27 cellular contexts compared by ENCODE assay signal in the genomic region with DNA sequence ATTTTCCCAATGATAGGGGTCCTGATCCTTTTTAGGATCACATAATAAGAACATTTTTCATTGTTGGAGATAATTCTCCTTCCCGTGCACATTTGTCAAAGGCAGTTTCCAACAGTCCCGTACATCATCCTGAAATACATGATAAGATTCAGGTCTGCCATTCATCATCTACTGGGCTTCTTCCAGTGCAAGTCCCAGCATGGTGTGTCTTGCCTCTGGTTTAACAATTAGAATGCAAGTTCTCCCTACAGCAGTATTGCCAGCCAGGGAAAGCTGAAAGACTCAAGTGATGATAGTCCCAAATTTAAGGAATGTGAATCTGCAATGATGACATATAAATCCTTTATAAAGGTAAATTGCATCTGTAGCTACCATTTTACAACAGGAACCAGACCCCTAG.
"Had no signal": no experiment of that assay in that cellular context is flagged by ENCODE, and none has a peak within 500 bp of the region (broad histone marks: within the 10 kb centered on the region; RNA-seq: fewer than 3 reads in every experiment).

No MANE protein-coding gene starts in this region.

- H3K4me3 ChIP-seq: esophagus squamous epithelium had no signal

- H3K36me3 ChIP-seq: brain microvascular endothelial cell, esophagus squamous epithelium had no signal

- H3K9me3 ChIP-seq: esophagus squamous epithelium had no signal

- ATAC-seq: activated T-cell treated with anti-CD3 and anti-CD28 coated beads, Interleukin-2, amount 50 U/mL, for 4 hours; effector memory CD8-positive, alpha-beta T cell; WTC11 had no signal

- DNase-seq: activated CD4-positive, alpha-beta memory T cell treated with anti-CD3 and anti-CD28 coated beads, Interleukin-2, amount 10 ng/mL, durations not matched to agents 7 days and 5 days; activated CD4-positive, alpha-beta T cell treated with anti-CD3 and anti-CD28 coated beads for 1 hour; activated CD4-positive, alpha-beta T cell treated with anti-CD3 and anti-CD28 coated beads for 4 hours; activated CD4-positive, alpha-beta T cell treated with anti-CD3 and anti-CD28 coated beads, Interleukin-2, amount 10 ng/mL, durations not matched to agents 7 days and 5 days; activated CD4-positive, alpha-beta T cell treated with anti-CD3 and anti-CD28 coated beads, Interleukin-2, amount 50 U/mL, for 4 hours; activated effector memory CD4-positive, alpha-beta T cell treated with Interleukin-2 at 50 U/mL for 16 hours; activated gamma-delta T cell treated with Interleukin-2 at 50 U/mL for 16 hours; activated naive CD4-positive, alpha-beta T cell treated with anti-CD3 and anti-CD28 coated beads, Interleukin-2, amount 50 U/mL, for 16 hours; activated naive CD4-positive, alpha-beta T cell treated with Interleukin-2 at 50 U/mL for 16 hours; activated T-cell treated with anti-CD3 and anti-CD28 coated beads, Interleukin-2, amount 50 U/mL, for 4 hours; amniotic stem cell; anterior cingulate cortex; brain microvascular endothelial cell; caudate nucleus; cortex of kidney; dermis blood vessel endothelial cell; effector CD4-positive, alpha-beta T cell; effector memory CD8-positive, alpha-beta T cell; esophagus squamous epithelium; head of caudate nucleus; T-helper 2 cell had no signal

- FAIRE-seq: astrocyte, colon, frontal cortex, TTC549 had no signal

- H3K27me3 ChIP-seq: brain microvascular endothelial cell, esophagus squamous epithelium had no signal

- H3K27ac ChIP-seq: brain microvascular endothelial cell, esophagus squamous epithelium, VCaP had no signal
